Comparison of ENCODE assay signal across 8 cellular contexts in genomic region chr17:1649844-1650409, GRCh38. TPM values are rescaled to one million over a fixed set of nuclear protein-coding genes. Genes with fewer than 3 reads are reported as not detected.
DNase-seq lines count a peak whose midpoint lies in the region; ATAC-seq, FAIRE-seq and TF ChIP-seq lines count a peak whose summit lies in the region.

Gene RILP, minus strand, starts transcription at chr17:1649866. Its CDS starts 62 bp downstream, at chr17:1649804.

- in situ Hi-C loops in HAP-1 (cut with MboI; ENCODE audit: low sequenced_read_pairs) = loop anchor here (10.0 to 25.0 kb wide), 2 partner anchors 385 to 387 kb away; partner anchors contain the start of genes DPH1, OVCA2 and RTN4RL1

- ATAC-seq in right lobe of liver = peak; percentile 69 to 80 (median 74)
- ATAC-seq in GM21576 (IDR thresholded peaks at IDR 0.05; ENCODE audit: unreplicated experiment) = no peak

- peaks cover 53% of the 10 kb centered on the region for H3K4me1 ChIP-seq in BLaER1
- peaks cover 7% of the 10 kb centered on the region for H3K4me1 ChIP-seq in HAP-1
- H3K4me1 ChIP-seq in right lobe of liver = peaks cover 0 to 26% (median 16%) of the 10 kb centered on the region in 4 donors

- H3K4me2 ChIP-seq in BLaER1 = peak within 1 kb of the TSS; percentile 98

- no peaks in the 10 kb centered on the region for H3K27me3 ChIP-seq in BLaER1
- H3K27me3 ChIP-seq in HAP-1 (ENCODE audit: low read depth) = no peaks in the 10 kb centered on the region
- no peaks in the 10 kb centered on the region for H3K27me3 ChIP-seq in right lobe of liver

- FAIRE-seq in RCC 7860 (lab: Jason Lieb, UNC) = no peak

- H3K9ac ChIP-seq in BLaER1 = peak within 1 kb of the TSS; percentile 83

- no peak for TF ChIP-seq CTCF in right lobe of liver (IDR thresholded peaks at IDR 0.05)

- intact Hi-C loops in right lobe of liver (cut with DNase I) = loop anchor here in 1 of 2 donors (10.0 kb wide), 1 partner anchor 55 kb away; no protein-coding TSS in a partner anchor

- H3K9me3 ChIP-seq in BLaER1 (no peaks in the 10 kb centered on the region), HAP-1 (no peaks in the 10 kb centered on the region), right lobe of liver (no peaks in the 10 kb centered on the region)

- DNase-seq in HAP-1 (ENCODE audit: low spot score in 2 of 2) (peak in 1 of 2 experiments; percentile 51), RCC 7860 (ENCODE audit: low spot score) (peak; percentile 21), dermis blood vessel endothelial cell (peak; percentile 67), right lobe of liver (peak; percentile 94 to 98 (median 98)), substantia nigra (lab: John Stamatoyannopoulos, UW) (peak in 10 of 49 donors; percentile 30 to 65 (median 43)), NCI-H774 (lab: John Stamatoyannopoulos, UW) (no peak)

- H3K4me3 ChIP-seq in BLaER1 (peak within 1 kb of the TSS; percentile 71), HAP-1 (peak within 1 kb of the TSS; percentile 37), right lobe of liver (peak within 1 kb of the TSS; percentile 81 to 98 (median 88))

- peaks cover 57% of the 10 kb centered on the region for H4K20me1 ChIP-seq in BLaER1

- H3K27ac ChIP-seq in BLaER1 = peak within 1 kb of the TSS; percentile 88
- peak within 1 kb of the TSS; percentile 87 to 96 (median 92) for H3K27ac ChIP-seq in right lobe of liver
- peak within 1 kb of the TSS; percentile 86 for H3K27ac ChIP-seq in substantia nigra (ENCODE audit: low read depth, low read length, poor library complexity, severe bottlenecking)

- WGBS in right lobe of liver (ENCODE audit: insufficient coverage, low coverage, low lambda C conversion rate, missing lambda C conversion rate) = 3% methylated on average over 6 of the region's 22 CpGs

- peaks cover 51% of the 10 kb centered on the region for H3K36me3 ChIP-seq in BLaER1
- H3K36me3 ChIP-seq in HAP-1 (replicated peaks) = peaks cover 52% of the 10 kb centered on the region
- peaks cover 17 to 45% (median 36%) of the 10 kb centered on the region in 4 donors for H3K36me3 ChIP-seq in right lobe of liver

- peak; percentile 51 for TF ChIP-seq POLR2A in right lobe of liver (IDR thresholded peaks at IDR 0.05)

RNA-seq across cellular contexts. Expression of gene RILP, which starts in this region (rescaled TPM):
- total RNA-seq in dermis blood vessel endothelial cell (12.0 and 15.7 TPM in 2 replicates), right lobe of liver (10 to 100 TPM; 14.6 to 47.3 (median 23.9) TPM)

Comparison
In these comparisons a context has a peak if more than half of its experiments do, and no peak if none do; other contexts are left out.
1. H3K4me3 ChIP-seq: peak in every context shown above with its lines; median percentile 88 in right lobe of liver; 71 in BLaER1; 37 in HAP-1.